ENCODE assay signal across 21 cellular contexts in genomic region chr20:42494290-42494689, GRCh38.
"Had no signal": no experiment of that assay in that cellular context is flagged by ENCODE, and none has a peak within 500 bp of the region (broad histone marks: within the 10 kb centered on the region; RNA-seq: fewer than 3 reads in every experiment).

No MANE protein-coding gene starts in this region.

- H3K4me3 Mint-ChIP-seq: activated CD8-positive, alpha-beta T cell treated with anti-CD3 and anti-CD28 coated beads for 36 hours; activated naive CD4-positive, alpha-beta T cell treated with anti-CD3 and anti-CD28 coated beads, Interleukin-2, amount 10 ng/mL, durations not matched to agents 7 days and 5 days; activated naive CD8-positive, alpha-beta T cell treated with anti-CD3 and anti-CD28 coated beads for 36 hours; activated T-cell treated with anti-CD3 and anti-CD28 coated beads, Interleukin-2, amount 50 U/mL, for 72 hours; T-helper 1 cell treated with Interleukin-12 subunit alpha and Interleukin-12 subunit beta and Interleukin-4 antibody, amounts not matched to agents 30 μg/mL and 1 μg/mL, for 36 hours had no signal

- H3K4me3 ChIP-seq: PC-9, SJCRH30 had no signal

- H3K36me3 Mint-ChIP-seq: activated naive CD4-positive, alpha-beta T cell treated with anti-CD3 and anti-CD28 coated beads, Interleukin-2, amount 10 ng/mL, durations not matched to agents 7 days and 5 days; activated naive CD8-positive, alpha-beta T cell treated with anti-CD3 and anti-CD28 coated beads for 36 hours had no signal

- H3K27ac Mint-ChIP-seq: activated CD8-positive, alpha-beta T cell treated with anti-CD3 and anti-CD28 coated beads for 36 hours; activated naive CD4-positive, alpha-beta T cell treated with anti-CD3 and anti-CD28 coated beads, Interleukin-2, amount 10 ng/mL, durations not matched to agents 7 days and 5 days; activated naive CD8-positive, alpha-beta T cell treated with anti-CD3 and anti-CD28 coated beads for 36 hours; activated T-cell treated with anti-CD3 and anti-CD28 coated beads, Interleukin-2, amount 50 U/mL, for 72 hours; activated T-helper 2 cell treated with anti-CD3 and anti-CD28 coated beads, Interferon-gamma antibody, Interleukin-2, Interleukin-4, amounts not matched to agents 10 μg/mL and 5 μg/mL and 100 μg/mL, durations not matched to agents 14 hours and 24 hours and 36 hours; T-helper 1 cell treated with Interleukin-12 subunit alpha and Interleukin-12 subunit beta and Interleukin-4 antibody, amounts not matched to agents 30 μg/mL and 1 μg/mL, for 36 hours had no signal

- H3K27me3 Mint-ChIP-seq: activated CD8-positive, alpha-beta T cell treated with anti-CD3 and anti-CD28 coated beads for 36 hours; activated naive CD4-positive, alpha-beta T cell treated with anti-CD3 and anti-CD28 coated beads, Interleukin-2, amount 10 ng/mL, durations not matched to agents 7 days and 5 days; activated naive CD8-positive, alpha-beta T cell treated with anti-CD3 and anti-CD28 coated beads for 36 hours had no signal

- H3K4me1 Mint-ChIP-seq: activated naive CD4-positive, alpha-beta T cell treated with anti-CD3 and anti-CD28 coated beads, Interleukin-2, amount 10 ng/mL, durations not matched to agents 7 days and 5 days; activated naive CD8-positive, alpha-beta T cell treated with anti-CD3 and anti-CD28 coated beads for 36 hours had no signal

- ATAC-seq: activated CD4-positive, CD25-positive, alpha-beta regulatory T cell treated with anti-CD3 and anti-CD28 coated beads, Interleukin-2, amount 50 U/mL, for 24 hours; activated CD8-positive, alpha-beta T cell treated with anti-CD3 and anti-CD28 coated beads for 36 hours; activated T-cell treated with anti-CD3 and anti-CD28 coated beads, Interleukin-2, amount 50 U/mL, for 72 hours; Right ventricle myocardium inferior had no signal

- DNase-seq: activated CD4-positive, alpha-beta T cell treated with anti-CD3 and anti-CD28 coated beads for 4 hours; activated CD8-positive, alpha-beta memory T cell treated with anti-CD3 and anti-CD28 coated beads, Interleukin-2, amount 50 U/mL, for 4 hours; activated CD8-positive, alpha-beta T cell treated with anti-CD3 and anti-CD28 coated beads for 36 hours; activated gamma-delta T cell treated with Interleukin-2 at 50 U/mL for 16 hours; activated naive CD4-positive, alpha-beta T cell treated with anti-CD3 and anti-CD28 coated beads, Interleukin-2, amount 10 ng/mL, durations not matched to agents 7 days and 5 days; activated naive CD8-positive, alpha-beta T cell treated with anti-CD3 and anti-CD28 coated beads for 36 hours; activated T-cell treated with anti-CD3 and anti-CD28 coated beads, Interleukin-2, amount 50 U/mL, for 72 hours; caudate nucleus; NCI-H1092; NCI-H1417; NCI-H1694; NCI-H2081; NCI-H510A treated with DMSO at 0.1 percent for 48 hours; NCI-H69; PC-9; SJCRH30; SK-N-SH had no signal

- H3K9me3 Mint-ChIP-seq: activated CD8-positive, alpha-beta T cell treated with anti-CD3 and anti-CD28 coated beads for 36 hours; activated T-helper 2 cell treated with anti-CD3 and anti-CD28 coated beads, Interferon-gamma antibody, Interleukin-2, Interleukin-4, amounts not matched to agents 10 μg/mL and 5 μg/mL and 100 μg/mL, durations not matched to agents 14 hours and 24 hours and 36 hours; T-helper 1 cell treated with Interleukin-12 subunit alpha and Interleukin-12 subunit beta and Interleukin-4 antibody, amounts not matched to agents 30 μg/mL and 1 μg/mL, for 36 hours had no signal
